ENCODE assay signal across 22 cellular contexts in the genomic region with DNA sequence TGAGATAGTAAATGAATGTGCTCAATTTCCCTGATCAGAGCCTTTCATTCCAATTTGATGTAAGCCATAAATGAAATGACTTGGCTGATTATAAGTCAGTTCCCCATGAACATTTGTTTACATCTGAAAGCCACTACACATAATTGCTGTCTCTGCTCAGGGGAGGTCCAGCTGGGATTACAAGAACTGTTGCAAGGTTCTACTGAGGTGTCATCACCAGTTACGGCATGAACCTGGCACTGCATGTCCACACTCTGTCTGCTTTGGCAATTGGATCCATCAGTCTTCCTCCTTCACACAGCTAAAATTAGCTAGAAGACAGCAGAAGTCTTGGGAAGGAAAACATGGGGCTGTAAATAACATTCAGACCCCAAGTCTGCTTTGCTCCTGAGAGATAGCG.
"Had no signal": no experiment of that assay in that cellular context is flagged by ENCODE, and none has a peak within 500 bp of the region (broad histone marks: within the 10 kb centered on the region; RNA-seq: fewer than 3 reads in every experiment).

No MANE protein-coding gene starts in this region.

- H3K36me3 ChIP-seq: neutrophil, ovary, prostate gland, right atrium auricular region, tibial nerve had no signal

- H3K4me1 Mint-ChIP-seq: activated CD4-positive, alpha-beta memory T cell treated with anti-CD3 and anti-CD28 coated beads, Interleukin-2, amount 10 ng/mL, durations not matched to agents 7 days and 5 days; activated CD4-positive, alpha-beta T cell treated with anti-CD3 and anti-CD28 coated beads, Interleukin-2, amount 10 ng/mL, durations not matched to agents 24 days and 14 days; activated naive CD8-positive, alpha-beta T cell treated with anti-CD3 and anti-CD28 coated beads, Interleukin-2, amount 50 U/mL, for 24 hours; stimulated activated effector memory CD8-positive, alpha-beta T cell treated with anti-CD3 and anti-CD28 coated beads, Interleukin-12 subunit alpha, Interleukin-12 subunit beta, amount 100 ng/mL, for 72 hours; stimulated activated naive CD8-positive, alpha-beta T cell treated with anti-CD3 and anti-CD28 coated beads, Interleukin-15, amount 100 ng/mL, for 72 hours; T-helper 17 cell had no signal

- H3K4me3 ChIP-seq: body of pancreas, ovary, prostate gland, right atrium auricular region, tibial nerve had no signal

- H3K4me3 Mint-ChIP-seq: activated CD4-positive, alpha-beta memory T cell treated with anti-CD3 and anti-CD28 coated beads, Interleukin-2, amount 10 ng/mL, durations not matched to agents 7 days and 5 days; activated CD4-positive, alpha-beta T cell treated with anti-CD3 and anti-CD28 coated beads, Interleukin-2, amount 10 ng/mL, durations not matched to agents 24 days and 14 days; activated naive CD8-positive, alpha-beta T cell treated with anti-CD3 and anti-CD28 coated beads, Interleukin-2, amount 50 U/mL, for 24 hours; activated T-cell treated with anti-CD3 and anti-CD28 coated beads, Interleukin-2, amount 50 U/mL, for 72 hours; natural killer cell treated with Interleukin-12 subunit alpha and Interleukin-12 subunit beta and Interleukin-15 and Interleukin-18, amount 100 ng/mL, for 72 hours; stimulated activated effector memory CD8-positive, alpha-beta T cell treated with anti-CD3 and anti-CD28 coated beads, Interleukin-12 subunit alpha, Interleukin-12 subunit beta, amount 100 ng/mL, for 72 hours; stimulated activated naive CD8-positive, alpha-beta T cell treated with anti-CD3 and anti-CD28 coated beads, Interleukin-15, amount 100 ng/mL, for 72 hours; T-helper 17 cell had no signal

- H3K4me1 ChIP-seq: prostate gland, right atrium auricular region, tibial nerve had no signal

- ATAC-seq: activated naive CD8-positive, alpha-beta T cell treated with anti-CD3 and anti-CD28 coated beads, Interleukin-2, amount 50 U/mL, for 24 hours; activated T-cell treated with anti-CD3 and anti-CD28 coated beads, Interleukin-2, amount 50 U/mL, for 72 hours; body of pancreas; left ventricle myocardium superior; natural killer cell treated with Interleukin-12 subunit alpha and Interleukin-12 subunit beta and Interleukin-15 and Interleukin-18, amount 100 ng/mL, for 72 hours; stimulated activated effector memory CD8-positive, alpha-beta T cell treated with anti-CD3 and anti-CD28 coated beads, Interleukin-12 subunit alpha, Interleukin-12 subunit beta, amount 100 ng/mL, for 72 hours; stimulated activated naive CD8-positive, alpha-beta T cell treated with anti-CD3 and anti-CD28 coated beads, Interleukin-15, amount 100 ng/mL, for 72 hours; T-helper 17 cell had no signal

- DNase-seq: activated CD4-positive, alpha-beta memory T cell treated with anti-CD3 and anti-CD28 coated beads, Interleukin-2, amount 10 ng/mL, durations not matched to agents 7 days and 5 days; activated CD4-positive, alpha-beta T cell treated with anti-CD3 and anti-CD28 coated beads, Interleukin-2, amount 10 ng/mL, durations not matched to agents 24 days and 14 days; activated effector memory CD4-positive, alpha-beta T cell treated with anti-CD3 and anti-CD28 coated beads, Interleukin-2, amount 50 U/mL, for 16 hours; activated naive CD4-positive, alpha-beta T cell treated with anti-CD3 and anti-CD28 coated beads, Interleukin-2, amount 50 U/mL, for 16 hours; activated naive CD8-positive, alpha-beta T cell treated with anti-CD3 and anti-CD28 coated beads, Interleukin-2, amount 50 U/mL, for 24 hours; activated T-cell treated with anti-CD3 and anti-CD28 coated beads, Interleukin-2, amount 50 U/mL, for 72 hours; anterior cingulate cortex; body of pancreas; foreskin melanocyte; glutamatergic neuron; hippocampal formation; left ventricle myocardium superior; ovary; stimulated activated naive CD8-positive, alpha-beta T cell treated with anti-CD3 and anti-CD28 coated beads, Interleukin-15, amount 100 ng/mL, for 72 hours; T-helper 17 cell had no signal

- H3K27ac ChIP-seq: body of pancreas, epithelial cell of prostate, neutrophil, ovary, prostate gland, right atrium auricular region, tibial nerve had no signal

- H3K9me3 Mint-ChIP-seq: activated CD4-positive, alpha-beta memory T cell treated with anti-CD3 and anti-CD28 coated beads, Interleukin-2, amount 10 ng/mL, durations not matched to agents 7 days and 5 days; activated CD4-positive, alpha-beta T cell treated with anti-CD3 and anti-CD28 coated beads, Interleukin-2, amount 10 ng/mL, durations not matched to agents 24 days and 14 days; activated naive CD8-positive, alpha-beta T cell treated with anti-CD3 and anti-CD28 coated beads, Interleukin-2, amount 50 U/mL, for 24 hours; activated T-cell treated with anti-CD3 and anti-CD28 coated beads, Interleukin-2, amount 50 U/mL, for 72 hours; natural killer cell treated with Interleukin-12 subunit alpha and Interleukin-12 subunit beta and Interleukin-15 and Interleukin-18, amount 100 ng/mL, for 72 hours; stimulated activated effector memory CD8-positive, alpha-beta T cell treated with anti-CD3 and anti-CD28 coated beads, Interleukin-12 subunit alpha, Interleukin-12 subunit beta, amount 100 ng/mL, for 72 hours; stimulated activated naive CD8-positive, alpha-beta T cell treated with anti-CD3 and anti-CD28 coated beads, Interleukin-15, amount 100 ng/mL, for 72 hours had no signal

- H3K36me3 Mint-ChIP-seq: natural killer cell treated with Interleukin-12 subunit alpha and Interleukin-12 subunit beta and Interleukin-15 and Interleukin-18, amount 100 ng/mL, for 72 hours; stimulated activated effector memory CD8-positive, alpha-beta T cell treated with anti-CD3 and anti-CD28 coated beads, Interleukin-12 subunit alpha, Interleukin-12 subunit beta, amount 100 ng/mL, for 72 hours had no signal

- H3K27me3 ChIP-seq: body of pancreas, neutrophil, ovary, right atrium auricular region had no signal

- H3K27ac Mint-ChIP-seq: activated CD4-positive, alpha-beta memory T cell treated with anti-CD3 and anti-CD28 coated beads, Interleukin-2, amount 10 ng/mL, durations not matched to agents 7 days and 5 days; activated CD4-positive, alpha-beta T cell treated with anti-CD3 and anti-CD28 coated beads, Interleukin-2, amount 10 ng/mL, durations not matched to agents 24 days and 14 days; activated naive CD8-positive, alpha-beta T cell treated with anti-CD3 and anti-CD28 coated beads, Interleukin-2, amount 50 U/mL, for 24 hours; activated T-cell treated with anti-CD3 and anti-CD28 coated beads, Interleukin-2, amount 50 U/mL, for 72 hours; natural killer cell treated with Interleukin-12 subunit alpha and Interleukin-12 subunit beta and Interleukin-15 and Interleukin-18, amount 100 ng/mL, for 72 hours; stimulated activated effector memory CD8-positive, alpha-beta T cell treated with anti-CD3 and anti-CD28 coated beads, Interleukin-12 subunit alpha, Interleukin-12 subunit beta, amount 100 ng/mL, for 72 hours; stimulated activated naive CD8-positive, alpha-beta T cell treated with anti-CD3 and anti-CD28 coated beads, Interleukin-15, amount 100 ng/mL, for 72 hours; T-helper 17 cell had no signal

- H3K27me3 Mint-ChIP-seq: activated naive CD8-positive, alpha-beta T cell treated with anti-CD3 and anti-CD28 coated beads, Interleukin-2, amount 50 U/mL, for 24 hours; stimulated activated naive CD8-positive, alpha-beta T cell treated with anti-CD3 and anti-CD28 coated beads, Interleukin-15, amount 100 ng/mL, for 72 hours had no signal

- H3K9me3 ChIP-seq: body of pancreas, neutrophil, ovary, prostate gland, right atrium auricular region, tibial nerve had no signal
